In the genomic region with DNA sequence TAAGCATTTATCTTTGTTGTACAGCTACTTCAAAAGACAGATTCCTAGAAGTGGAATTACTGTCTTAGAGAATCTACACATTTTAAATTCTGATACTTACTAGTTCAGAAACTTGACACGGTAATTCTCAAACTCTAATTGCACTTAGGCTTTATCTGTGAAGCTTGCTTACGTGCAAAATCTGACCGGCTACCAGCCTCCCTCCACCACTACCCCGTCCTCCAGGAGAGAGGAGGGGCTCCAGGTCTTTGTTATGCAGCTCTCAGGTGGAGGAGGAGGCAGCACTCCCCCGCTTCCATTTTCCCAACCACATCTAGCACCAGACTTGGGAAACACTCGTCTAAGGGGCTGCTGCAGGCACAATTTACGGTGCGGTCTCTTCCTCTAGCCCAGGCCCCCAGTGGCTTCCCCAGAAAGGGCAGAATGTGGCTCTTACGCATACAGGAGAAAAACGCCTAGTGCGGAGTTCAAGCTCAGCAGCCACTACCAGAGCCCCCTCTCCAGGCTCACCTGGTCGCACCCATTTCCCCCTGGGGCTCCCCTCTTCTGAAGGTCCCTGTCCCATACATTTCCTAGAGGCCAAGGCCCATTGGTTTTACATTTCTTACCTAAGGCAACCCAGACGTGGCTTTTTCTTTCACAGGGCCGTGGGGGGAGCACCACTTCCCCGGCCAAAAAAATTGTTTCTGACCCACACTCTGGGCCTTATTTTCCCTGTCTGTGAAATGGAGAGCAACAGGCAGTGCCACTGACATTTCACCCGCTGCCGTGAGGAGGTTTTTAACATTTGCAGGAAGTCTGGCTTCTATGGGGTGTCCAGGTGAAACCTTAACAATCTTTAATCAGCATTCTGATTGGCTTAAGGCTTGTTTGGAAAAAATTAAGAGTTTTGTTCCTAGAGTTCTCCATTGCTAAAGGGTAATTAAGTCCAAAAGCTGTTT, we compare ENCODE assay signal across 8 cellular contexts. TPM values are rescaled to one million over a fixed set of nuclear protein-coding genes. Genes with fewer than 3 reads are reported as not detected.
A peak's percentile ranks its signal among the peaks of the same experiment; 100 is the strongest.
DNase-seq lines count a peak whose midpoint lies in the region; ATAC-seq and TF ChIP-seq lines count a peak whose summit lies in the region.

No MANE protein-coding gene starts in this region.

- no peaks in the 10 kb centered on the region for H3K27me3 Mint-ChIP-seq in activated CD4-positive, alpha-beta T cell treated with anti-CD3 and anti-CD28 coated beads for 36 hours
- no peaks in the 10 kb centered on the region for H3K27me3 Mint-ChIP-seq in activated CD4-positive, alpha-beta memory T cell treated with anti-CD3 and anti-CD28 coated beads, Interleukin-2, amount 10 ng/mL, durations not matched to agents 7 days and 5 days

- no peaks in the 10 kb centered on the region for H3K27me3 ChIP-seq in layer of hippocampus (ENCODE audit: control insufficient read depth, insufficient read depth, low read length)
- no peaks in the 10 kb centered on the region for H3K27me3 ChIP-seq in testis
- no peaks in the 10 kb centered on the region for H3K27me3 ChIP-seq in foreskin keratinocyte

- no peak for TF ChIP-seq POLR2A in testis (IDR thresholded peaks at IDR 0.05)

- no peak for ATAC-seq in activated CD4-positive, alpha-beta T cell treated with anti-CD3 and anti-CD28 coated beads for 36 hours
- ATAC-seq in foreskin keratinocyte (no peak), HG02938 (IDR thresholded peaks at IDR 0.05; ENCODE audit: unreplicated experiment) (no peak)

- CTCF ChIA-PET in activated CD4-positive, alpha-beta T cell treated with anti-CD3 and anti-CD28 coated beads for 36 hours (lab: Charles Lee) = interaction anchor here (1.2 to 4.5 kb wide), 8 partner anchors 15 to 237 kb away, joined by 3 to 34 read pairs (median 4); a partner anchor contains a TSS
- CTCF ChIA-PET in activated CD4-positive, alpha-beta memory T cell treated with anti-CD3 and anti-CD28 coated beads, Interleukin-2, amount 10 ng/mL, durations not matched to agents 7 days and 5 days (lab: Charles Lee) = interaction anchor here (0.8 to 2.2 kb wide), 5 partner anchors 15 to 202 kb away, joined by 3 to 11 read pairs (median 4); a partner anchor contains a TSS

- H3K4me3 Mint-ChIP-seq in activated CD4-positive, alpha-beta T cell treated with anti-CD3 and anti-CD28 coated beads for 36 hours = peak overlapping the region; percentile 82
- peak overlapping the region; percentile 70 for H3K4me3 Mint-ChIP-seq in activated CD4-positive, alpha-beta memory T cell treated with anti-CD3 and anti-CD28 coated beads, Interleukin-2, amount 10 ng/mL, durations not matched to agents 7 days and 5 days

- H3K4me1 ChIP-seq in testis (peaks cover 34% of the 10 kb centered on the region), foreskin keratinocyte (no peaks in the 10 kb centered on the region)

- H3K4me1 Mint-ChIP-seq in activated CD4-positive, alpha-beta T cell treated with anti-CD3 and anti-CD28 coated beads for 36 hours = peaks cover 35% of the 10 kb centered on the region
- peaks cover 34% of the 10 kb centered on the region for H3K4me1 Mint-ChIP-seq in activated CD4-positive, alpha-beta memory T cell treated with anti-CD3 and anti-CD28 coated beads, Interleukin-2, amount 10 ng/mL, durations not matched to agents 7 days and 5 days

- H3K27ac Mint-ChIP-seq in activated CD4-positive, alpha-beta T cell treated with anti-CD3 and anti-CD28 coated beads for 36 hours = peak overlapping the region; percentile 93
- H3K27ac Mint-ChIP-seq in activated CD4-positive, alpha-beta memory T cell treated with anti-CD3 and anti-CD28 coated beads, Interleukin-2, amount 10 ng/mL, durations not matched to agents 7 days and 5 days = peak overlapping the region; percentile 87

- H3K9me3 Mint-ChIP-seq in activated CD4-positive, alpha-beta T cell treated with anti-CD3 and anti-CD28 coated beads for 36 hours (ENCODE audit: low read depth) = no peaks in the 10 kb centered on the region
- no peaks in the 10 kb centered on the region for H3K9me3 Mint-ChIP-seq in activated CD4-positive, alpha-beta memory T cell treated with anti-CD3 and anti-CD28 coated beads, Interleukin-2, amount 10 ng/mL, durations not matched to agents 7 days and 5 days

- H3K36me3 ChIP-seq in testis (ENCODE audit: low read depth, missing control alignments) = no peaks in the 10 kb centered on the region

- H3K36me3 Mint-ChIP-seq in activated CD4-positive, alpha-beta T cell treated with anti-CD3 and anti-CD28 coated beads for 36 hours (ENCODE audit: low read depth) = peaks cover 20% of the 10 kb centered on the region
- peaks cover 19% of the 10 kb centered on the region for H3K36me3 Mint-ChIP-seq in activated CD4-positive, alpha-beta memory T cell treated with anti-CD3 and anti-CD28 coated beads, Interleukin-2, amount 10 ng/mL, durations not matched to agents 7 days and 5 days (ENCODE audit: low read depth)

- DNase-seq in activated CD4-positive, alpha-beta T cell treated with anti-CD3 and anti-CD28 coated beads for 36 hours = peak; percentile 20
- DNase-seq in activated CD4-positive, alpha-beta T cell treated with anti-CD3 and anti-CD28 coated beads, Interleukin-2, amount 50 U/mL, for 48 hours = no peak
- DNase-seq in activated CD4-positive, alpha-beta memory T cell treated with anti-CD3 and anti-CD28 coated beads, Interleukin-2, amount 10 ng/mL, durations not matched to agents 7 days and 5 days = no peak
- DNase-seq in testis (no peak), NAMALWA (ENCODE audit: low spot score) (no peak), foreskin keratinocyte (no peak)

- POLR2A ChIA-PET in activated CD4-positive, alpha-beta T cell treated with anti-CD3 and anti-CD28 coated beads for 36 hours (lab: Charles Lee) = interaction anchor here (0.7 to 3.5 kb wide), 4 partner anchors 24 to 98 kb away, joined by 3 to 14 read pairs (median 5); a partner anchor contains a TSS
- POLR2A ChIA-PET in activated CD4-positive, alpha-beta memory T cell treated with anti-CD3 and anti-CD28 coated beads, Interleukin-2, amount 10 ng/mL, durations not matched to agents 7 days and 5 days (lab: Charles Lee) = interaction anchor here (0.9 to 9.1 kb wide), 7 partner anchors 11 to 37 kb away, joined by 3 to 113 read pairs (median 5); a partner anchor contains a TSS

- H3K4me3 ChIP-seq in testis = peak overlapping the region in 1 of 2 donors; percentile 97

- peak overlapping the region; percentile 85 for H3K27ac ChIP-seq in layer of hippocampus (ENCODE audit: low read depth, low read length)
- peak overlapping the region; percentile 28 to 93 for H3K27ac ChIP-seq in testis
- no peak overlapping the region for H3K27ac ChIP-seq in foreskin keratinocyte

- intact Hi-C loops in activated CD4-positive, alpha-beta T cell treated with anti-CD3 and anti-CD28 coated beads for 36 hours (cut with DNase I, micrococcal nuclease) = loop anchor here (1.0 to 10.0 kb wide), 9 partner anchors 15 to 1117 kb away; a partner anchor contains a TSS
- intact Hi-C loops in testis (cut with DNase I; ENCODE audit: low total_unique reads) = loop anchor here (5.0 kb wide), 1 partner anchor 35 kb away; a partner anchor contains a TSS

- WGBS in testis, 2 donors = 29 to 33% methylated on average over 13 to 17 of the region's 17 CpGs

- no peaks in the 10 kb centered on the region for H3K9me3 ChIP-seq in testis

- TF ChIP-seq CTCF in testis (IDR thresholded peaks at IDR 0.05) (no peak), foreskin keratinocyte (conservative IDR thresholded peaks at IDR 0.05) (no peak)

RNA-seq across cellular contexts. Expression of a gene that starts 1.6 kb away (rescaled TPM):
- 10 to 100 TPM; 44.9 to 48.7 TPM for total RNA-seq in activated CD4-positive, alpha-beta T cell treated with anti-CD3 and anti-CD28 coated beads for 36 hours
- total RNA-seq in activated CD4-positive, alpha-beta memory T cell treated with anti-CD3 and anti-CD28 coated beads, Interleukin-2, amount 10 ng/mL, durations not matched to agents 7 days and 5 days = 10 to 100 TPM; 28.0 to 33.5 TPM
- total RNA-seq in testis (10 to 100 TPM; 34.3 to 37.2 TPM), foreskin keratinocyte (15.3 and 16.3 TPM in 2 replicates)
- polyA plus RNA-seq in testis (ENCODE audit: insufficient read depth, low read depth, low replicate concordance) (24.0 TPM), foreskin keratinocyte (9.6 and 11.0 TPM in 2 replicates)

RNA-seq across cellular contexts. Expression of a gene that starts 30.5 kb away (rescaled TPM):
- total RNA-seq in activated CD4-positive, alpha-beta T cell treated with anti-CD3 and anti-CD28 coated beads for 36 hours = under 1 TPM; 0.60 to 0.66 TPM
- 1 to 10 TPM; 1.1 to 1.7 TPM for total RNA-seq in activated CD4-positive, alpha-beta memory T cell treated with anti-CD3 and anti-CD28 coated beads, Interleukin-2, amount 10 ng/mL, durations not matched to agents 7 days and 5 days
- total RNA-seq in testis (100 to 1,000 TPM; 177 to 265 TPM), foreskin keratinocyte (5.3 and 7.7 TPM in 2 replicates)
- polyA plus RNA-seq in testis (ENCODE audit: insufficient read depth, low read depth, low replicate concordance) (594 TPM), foreskin keratinocyte (11.2 and 14.6 TPM in 2 replicates)

RNA-seq across cellular contexts. Expression of a gene that starts 33.7 kb away (rescaled TPM):
- total RNA-seq in activated CD4-positive, alpha-beta T cell treated with anti-CD3 and anti-CD28 coated beads for 36 hours = 10 to 100 TPM; 71.7 to 90.2 TPM
- 10 to 100 TPM; 92.8 to 94.1 TPM for total RNA-seq in activated CD4-positive, alpha-beta memory T cell treated with anti-CD3 and anti-CD28 coated beads, Interleukin-2, amount 10 ng/mL, durations not matched to agents 7 days and 5 days
- total RNA-seq in testis (10 to 100 TPM; 75.7 to 81.3 TPM), foreskin keratinocyte (109 and 111 TPM in 2 replicates)
- polyA plus RNA-seq in testis (ENCODE audit: insufficient read depth, low read depth, low replicate concordance) (93.1 TPM), foreskin keratinocyte (137 and 147 TPM in 2 replicates)

Comparison
In these comparisons a context has a peak if more than half of its experiments do, and no peak if none do; other contexts are left out.
1. RNA of a gene that starts 30.5 kb away (total RNA-seq): 177 to 265 TPM in testis; 5.3 to 7.7 TPM in foreskin keratinocyte, 1.1 to 1.7 TPM in activated CD4-positive, alpha-beta memory T cell treated with anti-CD3 and anti-CD28 coated beads, Interleukin-2, amount 10 ng/mL, durations not matched to agents 7 days and 5 days and 0.60 to 0.66 TPM in activated CD4-positive, alpha-beta T cell treated with anti-CD3 and anti-CD28 coated beads for 36 hours; every median in the first group is over 10 times any median in the second.